ENCODE assay signal across 9 cellular contexts in genomic region chr5:149172261-149172660, GRCh38. TPM values are rescaled to one million over a fixed set of nuclear protein-coding genes. Genes with fewer than 3 reads are reported as not detected.
DNase-seq lines count a peak whose midpoint lies in the region; ATAC-seq and TF ChIP-seq lines count a peak whose summit lies in the region.
"Had no signal": no experiment of that assay in that cellular context is flagged by ENCODE, and none has a peak within 500 bp of the region (broad histone marks: within the 10 kb centered on the region; RNA-seq: fewer than 3 reads in every experiment).

No MANE protein-coding gene starts in this region.

- peak; percentile 42 for DNase-seq in activated CD4-positive, alpha-beta T cell treated with anti-CD3 and anti-CD28 coated beads for 36 hours
- no peak for DNase-seq in activated CD4-positive, alpha-beta T cell treated with anti-CD3 and anti-CD28 coated beads, Interleukin-2, amount 10 ng/mL, durations not matched to agents 7 days and 5 days
- DNase-seq in activated T-cell treated with anti-CD3 and anti-CD28 coated beads, Interleukin-2, amount 50 U/mL, for 48 hours, result peak; percentile 47 to 56
- DNase-seq in smooth muscle cell (lab: John Stamatoyannopoulos, UW; ENCODE audit: unreplicated experiment), result no peak
- no peak for DNase-seq in DMS79 (lab: John Stamatoyannopoulos, UW)
- no peak for DNase-seq in NCI-H2196 (lab: John Stamatoyannopoulos, UW; ENCODE audit: unreplicated experiment)
- DNase-seq in activated effector memory CD4-positive, alpha-beta T cell treated with anti-CD3 and anti-CD28 coated beads, Interleukin-2, amount 50 U/mL, for 16 hours, result no peak

- H3K36me3 ChIP-seq in smooth muscle cell (ENCODE audit: low read depth), result no peaks in the 10 kb centered on the region

- no peaks in the 10 kb centered on the region for H3K36me3 Mint-ChIP-seq in activated CD4-positive, alpha-beta T cell treated with anti-CD3 and anti-CD28 coated beads for 36 hours (ENCODE audit: low read depth)
- no peaks in the 10 kb centered on the region for H3K36me3 Mint-ChIP-seq in activated CD4-positive, alpha-beta T cell treated with anti-CD3 and anti-CD28 coated beads, Interleukin-2, amount 10 ng/mL, durations not matched to agents 7 days and 5 days (ENCODE audit: low read depth)

- H4K20me1 ChIP-seq in smooth muscle cell (ENCODE audit: low read depth), result no peaks in the 10 kb centered on the region

- H3K4me1 Mint-ChIP-seq in activated CD4-positive, alpha-beta T cell treated with anti-CD3 and anti-CD28 coated beads for 36 hours, result peaks cover 7% of the 10 kb centered on the region
- H3K4me1 Mint-ChIP-seq in activated CD4-positive, alpha-beta T cell treated with anti-CD3 and anti-CD28 coated beads, Interleukin-2, amount 10 ng/mL, durations not matched to agents 7 days and 5 days, result no peaks in the 10 kb centered on the region

- no peaks in the 10 kb centered on the region for H3K9me3 Mint-ChIP-seq in activated CD4-positive, alpha-beta T cell treated with anti-CD3 and anti-CD28 coated beads for 36 hours (ENCODE audit: low read depth)
- H3K9me3 Mint-ChIP-seq in activated CD4-positive, alpha-beta T cell treated with anti-CD3 and anti-CD28 coated beads, Interleukin-2, amount 10 ng/mL, durations not matched to agents 7 days and 5 days, result no peaks in the 10 kb centered on the region

- no peak overlapping the region for H3K4me3 ChIP-seq in smooth muscle cell

- no peak overlapping the region for H3K9ac ChIP-seq in smooth muscle cell (ENCODE audit: low read depth)

- no peak overlapping the region for H3K4me3 Mint-ChIP-seq in activated CD4-positive, alpha-beta T cell treated with anti-CD3 and anti-CD28 coated beads for 36 hours
- no peak overlapping the region for H3K4me3 Mint-ChIP-seq in activated CD4-positive, alpha-beta T cell treated with anti-CD3 and anti-CD28 coated beads, Interleukin-2, amount 10 ng/mL, durations not matched to agents 7 days and 5 days

- H3F3A ChIP-seq in smooth muscle cell (ENCODE audit: low read depth), result no peaks in the 10 kb centered on the region

- H3K9me3 ChIP-seq in smooth muscle cell (replicated peaks; ENCODE audit: low read depth), result no peaks in the 10 kb centered on the region

- ATAC-seq in activated CD4-positive, alpha-beta T cell treated with anti-CD3 and anti-CD28 coated beads for 36 hours, result peak; percentile 60
- ATAC-seq in HG02884 (IDR thresholded peaks at IDR 0.05; ENCODE audit: unreplicated experiment), result peak; percentile 76

- H3K27me3 Mint-ChIP-seq in activated CD4-positive, alpha-beta T cell treated with anti-CD3 and anti-CD28 coated beads for 36 hours, result peaks cover 11% of the 10 kb centered on the region
- H3K27me3 Mint-ChIP-seq in activated CD4-positive, alpha-beta T cell treated with anti-CD3 and anti-CD28 coated beads, Interleukin-2, amount 10 ng/mL, durations not matched to agents 7 days and 5 days, result peaks cover 5% of the 10 kb centered on the region

- intact Hi-C loops in activated CD4-positive, alpha-beta T cell treated with anti-CD3 and anti-CD28 coated beads for 36 hours (cut with DNase I, micrococcal nuclease), result no loop called here

- no peaks in the 10 kb centered on the region for H3K4me1 ChIP-seq in smooth muscle cell (ENCODE audit: low read depth)

- H3K27ac Mint-ChIP-seq in activated CD4-positive, alpha-beta T cell treated with anti-CD3 and anti-CD28 coated beads for 36 hours, result no peak overlapping the region
- H3K27ac Mint-ChIP-seq in activated CD4-positive, alpha-beta T cell treated with anti-CD3 and anti-CD28 coated beads, Interleukin-2, amount 10 ng/mL, durations not matched to agents 7 days and 5 days, result no peak overlapping the region

- H3K79me2 ChIP-seq in smooth muscle cell (ENCODE audit: low read depth), result no peaks in the 10 kb centered on the region

- no peak overlapping the region for H2AFZ ChIP-seq in smooth muscle cell (ENCODE audit: low read depth)

- no peak for TF ChIP-seq CTCF in smooth muscle cell (IDR thresholded peaks at IDR 0.05; ENCODE audit: borderline replicate concordance, insufficient read depth, poor library complexity, severe bottlenecking)

- 69% methylated on average over 4 of the region's 4 CpGs for WGBS in smooth muscle cell (ENCODE audit: low lambda C conversion rate)

- POLR2A ChIA-PET in activated CD4-positive, alpha-beta T cell treated with anti-CD3 and anti-CD28 coated beads for 36 hours (lab: Charles Lee), result no interaction called here
- POLR2A ChIA-PET in activated CD4-positive, alpha-beta T cell treated with anti-CD3 and anti-CD28 coated beads, Interleukin-2, amount 10 ng/mL, durations not matched to agents 7 days and 5 days (lab: Charles Lee), result no interaction called here

- H3K27ac ChIP-seq in smooth muscle cell (ENCODE audit: low read depth), result peak overlapping the region; percentile 61

- H3K27me3 ChIP-seq in smooth muscle cell (ENCODE audit: low read depth), result no peaks in the 10 kb centered on the region

- no peak overlapping the region for H3K4me2 ChIP-seq in smooth muscle cell

- CTCF ChIA-PET in activated CD4-positive, alpha-beta T cell treated with anti-CD3 and anti-CD28 coated beads for 36 hours (lab: Charles Lee), result no interaction called here
- CTCF ChIA-PET in activated CD4-positive, alpha-beta T cell treated with anti-CD3 and anti-CD28 coated beads, Interleukin-2, amount 10 ng/mL, durations not matched to agents 7 days and 5 days (lab: Charles Lee), result no interaction called here

RNA-seq across cellular contexts. Expression of gene ABLIM3, which starts 31.0 kb away (rescaled TPM):
- total RNA-seq in activated CD4-positive, alpha-beta T cell treated with anti-CD3 and anti-CD28 coated beads for 36 hours, result under 1 TPM in 1 of 2 experiments, not detected in 1; 0.07 TPM
- not detected for total RNA-seq in activated CD4-positive, alpha-beta T cell treated with anti-CD3 and anti-CD28 coated beads, Interleukin-2, amount 10 ng/mL, durations not matched to agents 7 days and 5 days
- total RNA-seq in smooth muscle cell, result 1.8 and 6.8 TPM in 2 replicates
- polyA plus RNA-seq in smooth muscle cell, result 2.6 and 3.6 TPM in 2 replicates
- total RNA-seq: A673 had no signal

Comparison
In these comparisons a context has a peak if more than half of its experiments do, and no peak if none do; other contexts are left out.
1. DNase-seq: peak in activated CD4-positive, alpha-beta T cell treated with anti-CD3 and anti-CD28 coated beads for 36 hours (single experiment) and activated T-cell treated with anti-CD3 and anti-CD28 coated beads, Interleukin-2, amount 50 U/mL, for 48 hours (2 of 2); none in activated CD4-positive, alpha-beta T cell treated with anti-CD3 and anti-CD28 coated beads, Interleukin-2, amount 10 ng/mL, durations not matched to agents 7 days and 5 days (single experiment), smooth muscle cell (single experiment), DMS79 (single experiment), NCI-H2196 (single experiment) and activated effector memory CD4-positive, alpha-beta T cell treated with anti-CD3 and anti-CD28 coated beads, Interleukin-2, amount 50 U/mL, for 16 hours (single experiment).